In the genomic region with DNA sequence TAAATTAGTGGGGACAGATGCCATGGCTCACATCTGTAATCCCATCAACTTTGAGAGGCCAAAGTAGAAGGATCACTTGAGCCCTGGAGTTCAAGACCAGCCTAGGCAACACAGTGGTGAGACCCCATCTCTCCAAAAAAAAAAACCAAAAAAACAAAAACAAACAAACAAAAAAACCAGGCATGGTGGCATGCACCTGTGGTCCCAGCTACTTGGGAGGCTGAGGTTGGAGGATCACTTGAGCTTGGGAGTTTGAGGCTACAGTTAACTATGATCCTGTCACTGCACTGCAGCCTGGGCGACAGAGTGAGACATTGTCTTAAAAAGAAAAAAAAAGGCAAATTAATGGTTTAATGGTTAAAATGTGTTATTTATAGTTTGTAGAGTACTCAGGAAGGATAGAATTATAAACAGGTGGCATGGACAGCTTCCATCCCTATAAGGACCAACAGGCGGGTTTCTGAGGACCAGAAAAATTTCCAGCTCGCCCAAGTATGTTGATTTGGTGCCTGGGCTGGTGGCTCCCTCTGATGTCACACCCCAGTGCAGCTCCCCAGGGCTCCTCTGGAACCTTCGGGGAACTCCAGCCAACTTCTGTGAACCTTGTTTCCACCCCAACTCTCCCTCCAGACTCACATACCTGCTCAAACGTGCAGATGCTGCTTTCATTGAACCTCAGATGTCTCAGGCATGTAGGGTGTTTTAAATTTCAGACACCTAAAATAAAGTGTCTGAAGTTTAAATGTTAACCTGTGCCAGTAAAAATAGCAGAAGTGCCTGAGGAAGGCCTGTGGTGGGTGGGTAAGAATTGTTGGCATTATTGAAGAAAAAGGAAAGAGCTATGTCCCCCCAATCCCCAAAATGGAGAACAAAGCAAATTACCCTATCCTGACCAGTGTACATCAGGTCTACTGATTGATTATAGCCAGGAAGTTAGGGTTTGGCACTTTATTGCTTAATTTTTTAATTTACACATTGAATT, we compare ENCODE assay signal across 1 cellular context.
TF ChIP-seq lines count a peak whose summit lies in the region.

No MANE protein-coding gene starts in this region.

TF ChIP-seq in HEK293, 187 proteins besides CTCF, POLR2A, EP300 and RAD21:
- peak; percentile 74; the same call in 1 of the 2 replicates for TF ChIP-seq ZNF362 (tag by site-specific recombination; IDR thresholded peaks at IDR 0.05)
- peak; percentile 7; the same call in 1 of the 2 replicates for TF ChIP-seq ZNF654 (tag by site-specific recombination; IDR thresholded peaks at IDR 0.05; ENCODE audit: low read depth)
- TF ChIP-seq GLI2 (tag by site-specific recombination; IDR thresholded peaks at IDR 0.05; ENCODE audit: borderline replicate concordance, low read depth) = no peak
